Comparison of ENCODE assay signal across 1 cellular context in the genomic region with DNA sequence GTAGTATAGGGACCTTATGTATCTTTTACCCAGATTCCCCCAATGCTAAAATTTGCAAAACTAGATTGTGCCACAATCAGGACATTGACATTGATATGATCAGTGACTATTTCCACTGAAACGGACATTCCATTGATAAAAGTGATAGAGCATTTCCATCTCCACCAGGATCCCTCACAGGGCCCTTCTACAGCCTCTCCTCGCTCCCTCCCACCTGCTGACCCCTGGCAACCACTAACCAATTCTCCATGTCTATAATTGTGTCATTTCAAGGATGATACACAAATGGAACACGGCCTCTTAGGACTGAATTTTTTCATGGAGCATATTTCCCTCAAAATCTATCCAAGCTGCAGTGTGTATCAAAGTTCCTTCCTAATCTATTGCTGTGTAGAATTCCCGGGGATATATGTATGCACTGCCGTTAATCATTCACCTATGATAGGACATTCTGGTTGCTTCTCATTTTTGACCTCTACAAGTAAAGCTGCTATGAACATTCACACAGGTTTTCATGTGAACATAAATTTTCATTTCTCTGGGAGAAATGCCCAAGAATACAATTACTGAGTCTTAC.
A peak's percentile ranks its signal among the peaks of the same experiment; 100 is the strongest.
TF ChIP-seq lines count a peak whose summit lies in the region.

No MANE protein-coding gene starts in this region.

TF ChIP-seq in HepG2, 621 proteins besides CTCF, POLR2A, EP300 and RAD21 (continued from another document and continues in another):
- no peak for TF ChIP-seq KDM2A (CRISPR knock-in tag; IDR thresholded peaks at IDR 0.05; ENCODE audit: borderline replicate concordance, low read depth)
- TF ChIP-seq ZNF766 (CRISPR knock-in tag; IDR thresholded peaks at IDR 0.05; ENCODE audit: borderline replicate concordance) = no peak
- no peak for TF ChIP-seq MBD4 (IDR thresholded peaks at IDR 0.05; ENCODE audit: borderline replicate concordance, low read length)
- TF ChIP-seq AGO2 (optimal IDR thresholded peaks at IDR 0.05; ENCODE audit: low read depth, low read length) = no peak
- TF ChIP-seq ZNF230 (CRISPR knock-in tag; IDR thresholded peaks at IDR 0.05) = no peak
- no peak for TF ChIP-seq ZBTB34 (CRISPR knock-in tag; IDR thresholded peaks at IDR 0.05)
- no peak for TF ChIP-seq ZNF496 (CRISPR knock-in tag; IDR thresholded peaks at IDR 0.05; ENCODE audit: insufficient replicate concordance)
- no peak for TF ChIP-seq EHMT2 (IDR thresholded peaks at IDR 0.05; ENCODE audit: borderline replicate concordance, low read depth, low read length)
- no peak for TF ChIP-seq MYNN (CRISPR knock-in tag; IDR thresholded peaks at IDR 0.05; ENCODE audit: low read depth)
- peak; percentile 71; the same call in 1 of the 2 replicates for TF ChIP-seq ZNF343 (CRISPR knock-in tag; IDR thresholded peaks at IDR 0.05)
- TF ChIP-seq NFIB (CRISPR knock-in tag; IDR thresholded peaks at IDR 0.05; ENCODE audit: borderline replicate concordance) = no peak
- no peak for TF ChIP-seq NFKB2 (CRISPR knock-in tag; IDR thresholded peaks at IDR 0.05; ENCODE audit: borderline replicate concordance)
- peak; percentile 60; the same call in 1 of the 2 replicates for TF ChIP-seq HNF4G (IDR thresholded peaks at IDR 0.05; ENCODE audit: borderline replicate concordance, low read depth, low read length)
- TF ChIP-seq HNF4G (CRISPR knock-in tag; IDR thresholded peaks at IDR 0.05; ENCODE audit: borderline replicate concordance, low read depth) = no peak
- no peak for TF ChIP-seq ZNF225 (CRISPR knock-in tag; IDR thresholded peaks at IDR 0.05)
- TF ChIP-seq SAP130 (CRISPR knock-in tag; IDR thresholded peaks at IDR 0.05; ENCODE audit: low read depth) = no peak; the same call in none of the 2 replicates
- TF ChIP-seq, protein P1, sequence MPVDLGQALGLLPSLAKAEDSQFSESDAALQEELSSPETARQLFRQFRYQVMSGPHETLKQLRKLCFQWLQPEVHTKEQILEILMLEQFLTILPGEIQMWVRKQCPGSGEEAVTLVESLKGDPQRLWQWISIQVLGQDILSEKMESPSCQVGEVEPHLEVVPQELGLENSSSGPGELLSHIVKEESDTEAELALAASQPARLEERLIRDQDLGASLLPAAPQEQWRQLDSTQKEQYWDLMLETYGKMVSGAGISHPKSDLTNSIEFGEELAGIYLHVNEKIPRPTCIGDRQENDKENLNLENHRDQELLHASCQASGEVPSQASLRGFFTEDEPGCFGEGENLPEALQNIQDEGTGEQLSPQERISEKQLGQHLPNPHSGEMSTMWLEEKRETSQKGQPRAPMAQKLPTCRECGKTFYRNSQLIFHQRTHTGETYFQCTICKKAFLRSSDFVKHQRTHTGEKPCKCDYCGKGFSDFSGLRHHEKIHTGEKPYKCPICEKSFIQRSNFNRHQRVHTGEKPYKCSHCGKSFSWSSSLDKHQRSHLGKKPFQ (CRISPR knock-in tag; IDR thresholded peaks at IDR 0.05; ENCODE audit: insufficient replicate concordance) = no peak
- peak; percentile 41; the same call in 1 of the 2 replicates for TF ChIP-seq RCOR2 (CRISPR knock-in tag; IDR thresholded peaks at IDR 0.05)
- TF ChIP-seq KDM3A (CRISPR knock-in tag; IDR thresholded peaks at IDR 0.05; ENCODE audit: low read depth) = no peak
- no peak for TF ChIP-seq SNAPC2 (CRISPR knock-in tag; IDR thresholded peaks at IDR 0.05)
- TF ChIP-seq, protein P2, sequence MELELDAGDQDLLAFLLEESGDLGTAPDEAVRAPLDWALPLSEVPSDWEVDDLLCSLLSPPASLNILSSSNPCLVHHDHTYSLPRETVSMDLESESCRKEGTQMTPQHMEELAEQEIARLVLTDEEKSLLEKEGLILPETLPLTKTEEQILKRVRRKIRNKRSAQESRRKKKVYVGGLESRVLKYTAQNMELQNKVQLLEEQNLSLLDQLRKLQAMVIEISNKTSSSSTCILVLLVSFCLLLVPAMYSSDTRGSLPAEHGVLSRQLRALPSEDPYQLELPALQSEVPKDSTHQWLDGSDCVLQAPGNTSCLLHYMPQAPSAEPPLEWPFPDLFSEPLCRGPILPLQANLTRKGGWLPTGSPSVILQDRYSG (CRISPR knock-in tag; IDR thresholded peaks at IDR 0.05) = 0 out of 2 replicates have a peak, but pooled peaks have one; percentile 33
- TF ChIP-seq PAWR (CRISPR knock-in tag; IDR thresholded peaks at IDR 0.05; ENCODE audit: borderline replicate concordance) = no peak
- no peak for TF ChIP-seq ZNF468 (CRISPR knock-in tag; IDR thresholded peaks at IDR 0.05)
- TF ChIP-seq SP1 (IDR thresholded peaks at IDR 0.05) = no peak
- no peak for TF ChIP-seq SP1 (CRISPR knock-in tag; IDR thresholded peaks at IDR 0.05)
- TF ChIP-seq, protein P3, sequence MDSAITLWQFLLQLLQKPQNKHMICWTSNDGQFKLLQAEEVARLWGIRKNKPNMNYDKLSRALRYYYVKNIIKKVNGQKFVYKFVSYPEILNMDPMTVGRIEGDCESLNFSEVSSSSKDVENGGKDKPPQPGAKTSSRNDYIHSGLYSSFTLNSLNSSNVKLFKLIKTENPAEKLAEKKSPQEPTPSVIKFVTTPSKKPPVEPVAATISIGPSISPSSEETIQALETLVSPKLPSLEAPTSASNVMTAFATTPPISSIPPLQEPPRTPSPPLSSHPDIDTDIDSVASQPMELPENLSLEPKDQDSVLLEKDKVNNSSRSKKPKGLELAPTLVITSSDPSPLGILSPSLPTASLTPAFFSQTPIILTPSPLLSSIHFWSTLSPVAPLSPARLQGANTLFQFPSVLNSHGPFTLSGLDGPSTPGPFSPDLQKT (CRISPR knock-in tag; IDR thresholded peaks at IDR 0.05; ENCODE audit: borderline replicate concordance) = no peak
- TF ChIP-seq ZNF691 (CRISPR knock-in tag; IDR thresholded peaks at IDR 0.05; ENCODE audit: borderline replicate concordance, low read depth) = no peak
- TF ChIP-seq, protein P4, sequence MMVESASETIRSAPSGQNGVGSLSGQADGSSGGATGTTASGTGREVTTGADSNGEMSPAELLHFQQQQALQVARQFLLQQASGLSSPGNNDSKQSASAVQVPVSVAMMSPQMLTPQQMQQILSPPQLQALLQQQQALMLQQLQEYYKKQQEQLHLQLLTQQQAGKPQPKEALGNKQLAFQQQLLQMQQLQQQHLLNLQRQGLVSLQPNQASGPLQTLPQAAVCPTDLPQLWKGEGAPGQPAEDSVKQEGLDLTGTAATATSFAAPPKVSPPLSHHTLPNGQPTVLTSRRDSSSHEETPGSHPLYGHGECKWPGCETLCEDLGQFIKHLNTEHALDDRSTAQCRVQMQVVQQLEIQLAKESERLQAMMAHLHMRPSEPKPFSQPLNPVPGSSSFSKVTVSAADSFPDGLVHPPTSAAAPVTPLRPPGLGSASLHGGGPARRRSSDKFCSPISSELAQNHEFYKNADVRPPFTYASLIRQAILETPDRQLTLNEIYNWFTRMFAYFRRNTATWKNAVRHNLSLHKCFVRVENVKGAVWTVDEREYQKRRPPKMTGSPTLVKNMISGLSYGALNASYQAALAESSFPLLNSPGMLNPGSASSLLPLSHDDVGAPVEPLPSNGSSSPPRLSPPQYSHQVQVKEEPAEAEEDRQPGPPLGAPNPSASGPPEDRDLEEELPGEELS (CRISPR knock-in tag; IDR thresholded peaks at IDR 0.05) = no peak; the same call in 1 of the 2 replicates
- TF ChIP-seq AHR (CRISPR knock-in tag; IDR thresholded peaks at IDR 0.05) = no peak
- TF ChIP-seq KMT2A (CRISPR knock-in tag; IDR thresholded peaks at IDR 0.05) = no peak; the same call in 1 of the 2 replicates
- TF ChIP-seq ZNF629 (CRISPR knock-in tag; conservative IDR thresholded peaks at IDR 0.05) = no peak
- TF ChIP-seq WIZ (CRISPR knock-in tag; IDR thresholded peaks at IDR 0.05) = no peak
- TF ChIP-seq KLF11 (CRISPR knock-in tag; IDR thresholded peaks at IDR 0.05) = no peak
- TF ChIP-seq DMAP1 (CRISPR knock-in tag; IDR thresholded peaks at IDR 0.05) = peak; percentile 39; the same call in 1 of the 2 replicates
- TF ChIP-seq ZNF616 (CRISPR knock-in tag; IDR thresholded peaks at IDR 0.05; ENCODE audit: low read depth) = no peak
- TF ChIP-seq, protein P5, sequence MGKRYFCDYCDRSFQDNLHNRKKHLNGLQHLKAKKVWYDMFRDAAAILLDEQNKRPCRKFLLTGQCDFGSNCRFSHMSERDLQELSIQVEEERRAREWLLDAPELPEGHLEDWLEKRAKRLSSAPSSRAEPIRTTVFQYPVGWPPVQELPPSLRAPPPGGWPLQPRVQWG (CRISPR knock-in tag; IDR thresholded peaks at IDR 0.05; ENCODE audit: borderline replicate concordance, low read depth) = no peak
- TF ChIP-seq ATM (IDR thresholded peaks at IDR 0.05; ENCODE audit: borderline replicate concordance) = no peak
- TF ChIP-seq ZNF644 (CRISPR knock-in tag; IDR thresholded peaks at IDR 0.05; ENCODE audit: low read depth) = no peak
- no peak for TF ChIP-seq PAF1 (CRISPR knock-in tag; IDR thresholded peaks at IDR 0.05)
- no peak for TF ChIP-seq ELF3 (CRISPR knock-in tag; IDR thresholded peaks at IDR 0.05)
- TF ChIP-seq ZNF501 (CRISPR knock-in tag; IDR thresholded peaks at IDR 0.05) = no peak
- no peak for TF ChIP-seq ZNF362 (CRISPR knock-in tag; IDR thresholded peaks at IDR 0.05; ENCODE audit: borderline replicate concordance)
- no peak for TF ChIP-seq FOXK2 (IDR thresholded peaks at IDR 0.05)
- TF ChIP-seq KLF6 (CRISPR knock-in tag; IDR thresholded peaks at IDR 0.05) = 0 out of 2 replicates have a peak, but pooled peaks have one; percentile 14
- 0 out of 2 replicates have a peak, but pooled peaks have one; percentile 5 for TF ChIP-seq ZSCAN22 (CRISPR knock-in tag; IDR thresholded peaks at IDR 0.05)
- TF ChIP-seq ZNF136 (CRISPR knock-in tag; IDR thresholded peaks at IDR 0.05; ENCODE audit: low read depth) = no peak
- TF ChIP-seq RELA (CRISPR knock-in tag; IDR thresholded peaks at IDR 0.05) = no peak
- no peak for TF ChIP-seq MLLT10 (CRISPR knock-in tag; IDR thresholded peaks at IDR 0.05)
- no peak for TF ChIP-seq ZNF143 (CRISPR knock-in tag; IDR thresholded peaks at IDR 0.05)
- TF ChIP-seq BCL6 (CRISPR knock-in tag; IDR thresholded peaks at IDR 0.05) = peak; percentile 26; the same call in 1 of the 2 replicates
- TF ChIP-seq HNF4A (CRISPR knock-in tag; IDR thresholded peaks at IDR 0.05) = peak; percentile 46; the same call in 1 of the 2 replicates
- TF ChIP-seq, protein P6, sequence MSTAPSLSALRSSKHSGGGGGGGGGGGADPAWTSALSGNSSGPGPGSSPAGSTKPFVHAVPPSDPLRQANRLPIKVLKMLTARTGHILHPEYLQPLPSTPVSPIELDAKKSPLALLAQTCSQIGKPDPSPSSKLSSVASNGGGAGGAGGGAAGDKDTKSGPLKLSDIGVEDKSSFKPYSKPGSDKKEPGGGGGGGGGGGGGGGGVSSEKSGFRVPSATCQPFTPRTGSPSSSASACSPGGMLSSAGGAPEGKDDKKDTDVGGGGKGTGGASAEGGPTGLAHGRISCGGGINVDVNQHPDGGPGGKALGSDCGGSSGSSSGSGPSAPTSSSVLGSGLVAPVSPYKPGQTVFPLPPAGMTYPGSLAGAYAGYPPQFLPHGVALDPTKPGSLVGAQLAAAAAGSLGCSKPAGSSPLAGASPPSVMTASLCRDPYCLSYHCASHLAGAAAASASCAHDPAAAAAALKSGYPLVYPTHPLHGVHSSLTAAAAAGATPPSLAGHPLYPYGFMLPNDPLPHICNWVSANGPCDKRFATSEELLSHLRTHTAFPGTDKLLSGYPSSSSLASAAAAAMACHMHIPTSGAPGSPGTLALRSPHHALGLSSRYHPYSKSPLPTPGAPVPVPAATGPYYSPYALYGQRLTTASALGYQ (CRISPR knock-in tag; IDR thresholded peaks at IDR 0.05) = no peak
- no peak for TF ChIP-seq ZNF850 (CRISPR knock-in tag; conservative IDR thresholded peaks at IDR 0.05)
- no peak for TF ChIP-seq ZMAT3 (CRISPR knock-in tag; conservative IDR thresholded peaks at IDR 0.05)
- no peak for TF ChIP-seq DNMT3B (CRISPR knock-in tag; conservative IDR thresholded peaks at IDR 0.05)
- TF ChIP-seq, protein P7, sequence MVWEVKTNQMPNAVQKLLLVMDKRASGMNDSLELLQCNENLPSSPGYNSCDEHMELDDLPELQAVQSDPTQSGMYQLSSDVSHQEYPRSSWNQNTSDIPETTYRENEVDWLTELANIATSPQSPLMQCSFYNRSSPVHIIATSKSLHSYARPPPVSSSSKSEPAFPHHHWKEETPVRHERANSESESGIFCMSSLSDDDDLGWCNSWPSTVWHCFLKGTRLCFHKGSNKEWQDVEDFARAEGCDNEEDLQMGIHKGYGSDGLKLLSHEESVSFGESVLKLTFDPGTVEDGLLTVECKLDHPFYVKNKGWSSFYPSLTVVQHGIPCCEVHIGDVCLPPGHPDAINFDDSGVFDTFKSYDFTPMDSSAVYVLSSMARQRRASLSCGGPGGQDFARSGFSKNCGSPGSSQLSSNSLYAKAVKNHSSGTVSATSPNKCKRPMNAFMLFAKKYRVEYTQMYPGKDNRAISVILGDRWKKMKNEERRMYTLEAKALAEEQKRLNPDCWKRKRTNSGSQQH (CRISPR knock-in tag; IDR thresholded peaks at IDR 0.05; ENCODE audit: low read depth) = no peak
- TF ChIP-seq SYNCRIP (IDR thresholded peaks at IDR 0.05; ENCODE audit: insufficient read depth, low read depth, low read length) = no peak
- TF ChIP-seq MEIS2 (CRISPR knock-in tag; IDR thresholded peaks at IDR 0.05) = no peak
